In genomic region chr2:40606862-40607261, GRCh38 we compare ENCODE assay signal across 28 cellular contexts.
DNase-seq lines count a peak whose midpoint lies in the region; ATAC-seq and TF ChIP-seq lines count a peak whose summit lies in the region.
"Had no signal": no experiment of that assay in that cellular context is flagged by ENCODE, and none has a peak within 500 bp of the region (broad histone marks: within the 10 kb centered on the region; RNA-seq: fewer than 3 reads in every experiment).

No MANE protein-coding gene starts in this region.

- H3K4me2 ChIP-seq in PC-3 (ENCODE audit: low read length) (peak overlapping the region; percentile 26; the same call in 1 of the 2 replicates), fibroblast of lung (ENCODE audit: extremely low read depth, insufficient read depth, low read length) (no peak overlapping the region)

- POLR2A ChIA-PET in PC-3 (lab: Charles Lee; ENCODE audit: unreplicated experiment) = interaction anchor here (0.8 kb wide), 1 partner anchor 616 kb away, joined by 6 read pairs; no protein-coding TSS in a partner anchor

- ATAC-seq in PC-3 (peak; percentile 69), HG03175 (IDR thresholded peaks at IDR 0.05; ENCODE audit: unreplicated experiment) (no peak)
- ATAC-seq: gastrocnemius medialis; K562; left colon; sciatic nerve; stimulated activated naive B cell treated with anti-CD40 and anti-IgM and Interleukin-4, amounts not matched to agents 10 μg/mL and 1 μg/mL and 100 μg/mL, for 72 hours had no signal

- H2AFZ ChIP-seq in PC-3 (ENCODE audit: low read length) (peak overlapping the region; percentile 30; the same call in 1 of the 2 replicates), fibroblast of lung (ENCODE audit: low read length) (no peak overlapping the region)

- no peaks in the 10 kb centered on the region for H3K9me2 ChIP-seq in PC-3 (replicated peaks; ENCODE audit: low read length)

- H3F3A ChIP-seq in PC-3 (ENCODE audit: low read length, unreplicated experiment) = no peaks in the 10 kb centered on the region

- no peaks in the 10 kb centered on the region for H3K79me2 ChIP-seq in PC-3 (ENCODE audit: low read length)
- H3K79me2 ChIP-seq in fibroblast of lung (ENCODE audit: control insufficient read depth, insufficient read depth, low read length) = no peaks in the 10 kb centered on the region

- no peak overlapping the region for H3K4me3 ChIP-seq in PC-3 (ENCODE audit: low read length)
- no peak overlapping the region for H3K4me3 ChIP-seq in fibroblast of lung (replicated peaks in 1 of 4; ENCODE audit: control extremely low read depth in 1 of 4, insufficient read depth in 1 of 4, low read depth in 3 of 4, low read length in 4 of 4)
- H3K4me3 ChIP-seq: colonic mucosa, gastrocnemius medialis, K562, suprapubic skin had no signal

- no peaks in the 10 kb centered on the region for H3K9me3 ChIP-seq in PC-3 (ENCODE audit: low read length)
- H3K9me3 ChIP-seq in fibroblast of lung (ENCODE audit: control insufficient read depth, insufficient read depth, low read depth, low read length) = no peaks in the 10 kb centered on the region
- H3K9me3 ChIP-seq: colonic mucosa, gastrocnemius medialis, suprapubic skin had no signal

- H3K4me1 ChIP-seq in PC-3 (ENCODE audit: insufficient read depth, low read length) (0 out of 2 replicates have a peak, but pooled peaks cover 12% of the 10 kb centered on the region), fibroblast of lung (ENCODE audit: control insufficient read depth, extremely low read depth, insufficient read depth, low read length) (no peaks in the 10 kb centered on the region)
- H3K4me1 ChIP-seq: colonic mucosa, gastrocnemius medialis, suprapubic skin had no signal

- H3K27me3 ChIP-seq in PC-3 (ENCODE audit: low read length) = no peaks in the 10 kb centered on the region
- H3K27me3 ChIP-seq in fibroblast of lung (ENCODE audit: control insufficient read depth, insufficient read depth, low read length) = no peaks in the 10 kb centered on the region
- H3K27me3 ChIP-seq: colonic mucosa, gastrocnemius medialis, suprapubic skin had no signal

- no TSS peak for BruUV-seq in PC-3 (replicated peaks; lab: Mats Ljungman, UMichigan)

- H3K9ac ChIP-seq in PC-3 (ENCODE audit: low read length) = no peak overlapping the region
- no peak overlapping the region for H3K9ac ChIP-seq in fibroblast of lung (ENCODE audit: insufficient read depth, low read length)

- H4K20me1 ChIP-seq in PC-3 (ENCODE audit: low read length) = no peaks in the 10 kb centered on the region
- no peaks in the 10 kb centered on the region for H4K20me1 ChIP-seq in fibroblast of lung (ENCODE audit: control insufficient read depth, extremely low read depth, insufficient read depth, low read length)

- CTCF ChIA-PET in PC-3 (lab: Charles Lee) = no interaction called here

- H3K27ac ChIP-seq in PC-3 (ENCODE audit: low read length) (no peak overlapping the region; the same call in 1 of the 2 replicates), fibroblast of lung (ENCODE audit: insufficient read depth, low read length) (no peak overlapping the region)
- H3K27ac ChIP-seq: colonic mucosa, gastrocnemius medialis, suprapubic skin, WERI-Rb-1 had no signal

- no peaks in the 10 kb centered on the region for H3K36me3 ChIP-seq in PC-3 (ENCODE audit: low read depth, low read length)
- no peaks in the 10 kb centered on the region for H3K36me3 ChIP-seq in fibroblast of lung (ENCODE audit: control insufficient read depth, insufficient read depth, low read length)
- H3K36me3 ChIP-seq: colonic mucosa, gastrocnemius medialis, suprapubic skin, WERI-Rb-1 had no signal

- TF ChIP-seq CTCF in PC-3 (conservative IDR thresholded peaks at IDR 0.05; ENCODE audit: low read depth, low read length) (no peak), fibroblast of lung (conservative IDR thresholded peaks at IDR 0.05 in 1 of 2, IDR thresholded peaks at IDR 0.05 in 1 of 2; ENCODE audit: low read depth in 1 of 2, low read length in 2 of 2) (no peak)

- DNase-seq in GM03348 (ENCODE audit: low spot score) (peak; percentile 58), PC-3 (peak; percentile 55), fibroblast of lung (ENCODE audit: low read depth in 2 of 2) (peak; percentile 1 to 19), stromal cell of bone marrow (ENCODE audit: low read depth) (peak; percentile 61), UCSD-AML1 (lab: John Stamatoyannopoulos, UW; ENCODE audit: unreplicated experiment) (no peak), MV-4-11 (lab: John Stamatoyannopoulos, UW) (no peak)
- DNase-seq: activated CD4-positive, alpha-beta T cell treated with anti-CD3 and anti-CD28 coated beads for 48 hours; activated naive CD4-positive, alpha-beta T cell treated with Interleukin-2 at 50 U/mL for 16 hours; activated T-cell treated with anti-CD3 and anti-CD28 coated beads, Interleukin-2, amount 50 U/mL, for 24 hours; AML-193; CD4-positive, alpha-beta T cell; colonic mucosa; effector memory CD4-positive, alpha-beta T cell; erythroblast; gastrocnemius medialis; H7; hippocampal formation; left colon; NCI-H146; NCI-H2171; NCI-H524; SHP77 treated with DMSO at 0.1 percent for 48 hours; stimulated activated naive B cell treated with anti-CD40 and anti-IgM and Interleukin-4, amounts not matched to agents 10 μg/mL and 1 μg/mL and 100 μg/mL, for 72 hours; WERI-Rb-1 had no signal

- intact Hi-C loops in PC-3 (cut with micrococcal nuclease) = no loop called here

Comparison
In these comparisons a context has a peak if more than half of its experiments do, and no peak if none do; other contexts are left out.
1. DNase-seq: peak in GM03348 (single experiment), PC-3 (single experiment), fibroblast of lung (2 of 2) and stromal cell of bone marrow (single experiment); none in UCSD-AML1 (single experiment) and MV-4-11 (single experiment).